19 cellular contexts compared by ENCODE assay signal in the genomic region with DNA sequence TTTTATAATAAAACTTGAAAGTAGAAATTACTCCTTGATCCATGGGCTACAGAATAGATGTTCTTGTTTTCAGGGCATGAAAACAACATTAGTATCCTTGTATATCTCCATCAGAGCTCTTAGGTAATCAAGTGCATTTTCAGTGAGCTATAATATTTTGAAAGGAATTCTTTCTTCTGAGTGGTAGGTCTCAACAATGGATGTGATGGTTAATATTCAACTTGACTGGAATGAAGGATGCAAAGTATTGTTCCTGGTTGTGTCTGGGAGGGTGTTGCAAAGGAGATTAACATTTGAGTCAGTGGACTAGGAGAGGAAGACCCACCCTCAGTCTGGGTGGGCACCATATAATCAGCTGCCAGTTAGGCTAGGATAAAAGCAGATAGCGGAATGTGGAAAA.
DNase-seq lines count a peak whose midpoint lies in the region; ATAC-seq and TF ChIP-seq lines count a peak whose summit lies in the region.
"Had no signal": no experiment of that assay in that cellular context is flagged by ENCODE, and none has a peak within 500 bp of the region (broad histone marks: within the 10 kb centered on the region; RNA-seq: fewer than 3 reads in every experiment).

No MANE protein-coding gene starts in this region.

- ATAC-seq in foreskin keratinocyte (no peak), GM18517 (IDR thresholded peaks at IDR 0.05; ENCODE audit: unreplicated experiment) (no peak), HG02763 (IDR thresholded peaks at IDR 0.05; ENCODE audit: unreplicated experiment) (no peak)
- ATAC-seq: CD8-positive, alpha-beta T cell had no signal

- no peak for TF ChIP-seq CTCF in epithelial cell of proximal tubule (conservative IDR thresholded peaks at IDR 0.05; ENCODE audit: low read depth, low read length)
- no peak for TF ChIP-seq CTCF in kidney epithelial cell (IDR thresholded peaks at IDR 0.05; ENCODE audit: insufficient read depth, low read length, poor library complexity, severe bottlenecking)
- TF ChIP-seq CTCF in foreskin keratinocyte (conservative IDR thresholded peaks at IDR 0.05): no peak

- no peaks in the 10 kb centered on the region for H3K36me3 ChIP-seq in kidney epithelial cell (ENCODE audit: control insufficient read depth, insufficient read depth, low read length)

- no peak overlapping the region for H3K4me3 ChIP-seq in epithelial cell of proximal tubule (ENCODE audit: low read depth, low read length)
- no peak overlapping the region for H3K4me3 ChIP-seq in kidney epithelial cell (ENCODE audit: low read depth, low read length)
- H3K4me3 ChIP-seq: BLaER1 treated with 17β-estradiol and CSF1 and Interleukin-3, amounts not matched to agents 10 nM and 100 nM had no signal

- no peak overlapping the region for H3K27ac ChIP-seq in foreskin keratinocyte
- H3K27ac ChIP-seq: C4-2B had no signal

- H3K27me3 ChIP-seq in kidney epithelial cell (ENCODE audit: control insufficient read depth, insufficient read depth, low read length) (no peaks in the 10 kb centered on the region), foreskin keratinocyte (no peaks in the 10 kb centered on the region)
- H3K27me3 ChIP-seq: BLaER1 treated with 17β-estradiol and CSF1 and Interleukin-3, amounts not matched to agents 10 nM and 100 nM had no signal

- DNase-seq in epithelial cell of proximal tubule (ENCODE audit: low read depth) (peak; percentile 9), kidney epithelial cell (ENCODE audit: low read depth) (peak; percentile 1), kidney tubule cell (ENCODE audit: low spot score) (peak; percentile 52), foreskin keratinocyte (no peak), DMS53 treated with DMSO at 0.1 percent for 48 hours (lab: John Stamatoyannopoulos, UW; ENCODE audit: unreplicated experiment) (no peak)
- DNase-seq: 8988T; AML-193; Caco-2; Calu3; CD4-positive, alpha-beta T cell; CD8-positive, alpha-beta T cell; DMS79; DND-41; EL; GDM1 had no signal

- H3K4me1 ChIP-seq in foreskin keratinocyte: no peaks in the 10 kb centered on the region

Comparison
In these comparisons a context has a peak if more than half of its experiments do, and no peak if none do; other contexts are left out.
1. DNase-seq: peak in epithelial cell of proximal tubule (single experiment), kidney epithelial cell (single experiment) and kidney tubule cell (single experiment); none in foreskin keratinocyte (0 of 2) and DMS53 treated with DMSO at 0.1 percent for 48 hours (single experiment).